Comparison of ENCODE assay signal across 8 cellular contexts in genomic region chrX:17547658-17548057, GRCh38.
DNase-seq lines count a peak whose midpoint lies in the region; ATAC-seq and TF ChIP-seq lines count a peak whose summit lies in the region.

No MANE protein-coding gene starts in this region.

- peaks cover 19% of the 10 kb centered on the region for H3K4me1 ChIP-seq in body of pancreas
- H3K4me1 ChIP-seq in ovary (ENCODE audit: insufficient read depth): peaks cover 2% of the 10 kb centered on the region

- DNase-seq in Caki2 (ENCODE audit: low read depth) (peak; percentile 92), HS-27A (ENCODE audit: low read depth) (peak; percentile 54), body of pancreas (peak; percentile 81 to 92 (median 88)), ovary (peak; percentile 38 to 63 (median 54)), endothelial cell (ENCODE audit: low spot score) (no peak), middle frontal gyrus (ENCODE audit: extremely low spot score, low spot score) (no peak)
- no peak for DNase-seq in stimulated activated CD4-positive, alpha-beta T cell treated with anti-CD3 and anti-CD28 coated beads, Interleukin-2, amount 100 ng/mL, for 48 hours

- H3K36me3 ChIP-seq in body of pancreas (replicated peaks in 1 of 2; ENCODE audit: insufficient read depth in 1 of 2, low read depth in 2 of 2) (no peaks in the 10 kb centered on the region), ovary (no peaks in the 10 kb centered on the region)

- 21% methylated on average over 2 of the region's 2 CpGs; no CpG with 5 or more reads in 1 of the 2 donors for WGBS in body of pancreas, 2 donors
- 39 to 54% (median 40%) methylated on average over 2 of the region's 2 CpGs for WGBS in ovary, 3 donors

- peaks cover 21% of the 10 kb centered on the region for H3K4me1 Mint-ChIP-seq in endothelial cell (ENCODE audit: unreplicated experiment)

- intact Hi-C loops in body of pancreas (cut with DNase I): no loop called here
- intact Hi-C loops in ovary (cut with DNase I): no loop called here

- no peak for TF ChIP-seq CTCF in body of pancreas (IDR thresholded peaks at IDR 0.05)
- TF ChIP-seq CTCF in ovary (IDR thresholded peaks at IDR 0.05): no peak
- TF ChIP-seq CTCF in endothelial cell (IDR thresholded peaks at IDR 0.05; ENCODE audit: unreplicated experiment): no peak

- no peak overlapping the region for H3K4me3 ChIP-seq in body of pancreas
- no peak overlapping the region for H3K4me3 ChIP-seq in ovary

- H3K9me3 Mint-ChIP-seq in endothelial cell (ENCODE audit: unreplicated experiment): no peaks in the 10 kb centered on the region

- TF ChIP-seq EP300 in ovary (IDR thresholded peaks at IDR 0.05): no peak

- in situ Hi-C loops in Caki2 (cut with HindIII; ENCODE audit: low pct_unique_long_range_greater_than_20kb, low sequenced_read_pairs): no loop called here

- no peak overlapping the region for H3K27ac ChIP-seq in body of pancreas
- no peak overlapping the region for H3K27ac ChIP-seq in ovary

- H3K4me3 Mint-ChIP-seq in endothelial cell (ENCODE audit: unreplicated experiment): no peak overlapping the region

- no peaks in the 10 kb centered on the region for H3K27me3 Mint-ChIP-seq in endothelial cell (ENCODE audit: unreplicated experiment)

- ATAC-seq in GM21447 (IDR thresholded peaks at IDR 0.05; ENCODE audit: unreplicated experiment) (peak; percentile 79), body of pancreas (peak; percentile 93)

- H3K27ac Mint-ChIP-seq in endothelial cell (ENCODE audit: unreplicated experiment): no peak overlapping the region

- H3K27me3 ChIP-seq in body of pancreas (no peaks in the 10 kb centered on the region), ovary (no peaks in the 10 kb centered on the region)

- no peaks in the 10 kb centered on the region for H3K36me3 Mint-ChIP-seq in endothelial cell (ENCODE audit: low read depth, unreplicated experiment)

- no peak for TF ChIP-seq POLR2A in body of pancreas (IDR thresholded peaks at IDR 0.05)
- TF ChIP-seq POLR2A in ovary (IDR thresholded peaks at IDR 0.05): no peak

- H3K9me3 ChIP-seq in body of pancreas (no peaks in the 10 kb centered on the region), ovary (no peaks in the 10 kb centered on the region)

Comparison
In these comparisons a context has a peak if more than half of its experiments do, and no peak if none do; other contexts are left out.
1. DNase-seq: peak in Caki2 (single experiment), HS-27A (single experiment), body of pancreas (4 of 4) and ovary (5 of 5); none in stimulated activated CD4-positive, alpha-beta T cell treated with anti-CD3 and anti-CD28 coated beads, Interleukin-2, amount 100 ng/mL, for 48 hours (0 of 2), endothelial cell (single experiment) and middle frontal gyrus (single experiment).